In genomic region chr4:23500876-23501275, GRCh38 we compare ENCODE assay signal across 20 cellular contexts.
"Had no signal": no experiment of that assay in that cellular context is flagged by ENCODE, and none has a peak within 500 bp of the region (broad histone marks: within the 10 kb centered on the region; RNA-seq: fewer than 3 reads in every experiment).

No MANE protein-coding gene starts in this region.

- H3K4me1 ChIP-seq: breast epithelium, uterus had no signal

- H3K36me3 ChIP-seq: breast epithelium, ovary, uterus had no signal

- H3K27ac ChIP-seq: breast epithelium, ovary, skin epidermis, uterus had no signal

- H3K9me3 ChIP-seq: ovary, uterus had no signal

- ATAC-seq: activated CD8-positive, alpha-beta memory T cell treated with anti-CD3 and anti-CD28 coated beads, Interleukin-2, amount 10 ng/mL, durations not matched to agents 7 days and 5 days; activated CD8-positive, alpha-beta T cell treated with anti-CD3 and anti-CD28 coated beads, Interleukin-2, amount 10 ng/mL, durations not matched to agents 7 days and 5 days; activated naive CD8-positive, alpha-beta T cell treated with anti-CD3 and anti-CD28 coated beads, Interleukin-2, amount 50 U/mL, for 24 hours; esophagus mucosa; sciatic nerve; stimulated activated effector memory CD8-positive, alpha-beta T cell treated with anti-CD3 and anti-CD28 coated beads, Interleukin-12 subunit alpha, Interleukin-12 subunit beta, amount 100 ng/mL, for 72 hours had no signal

- H3K27me3 ChIP-seq: breast epithelium, ovary, uterus had no signal

- H3K4me3 ChIP-seq: breast epithelium, ovary, skin epidermis, uterus had no signal

- DNase-seq: activated B cell treated with CpG ODN at 0.5 μM for 24 hours; activated CD8-positive, alpha-beta memory T cell treated with anti-CD3 and anti-CD28 coated beads, Interleukin-2, amount 10 ng/mL, durations not matched to agents 7 days and 5 days; activated CD8-positive, alpha-beta T cell treated with anti-CD3 and anti-CD28 coated beads, Interleukin-2, amount 10 ng/mL, durations not matched to agents 7 days and 5 days; activated naive CD8-positive, alpha-beta T cell treated with anti-CD3 and anti-CD28 coated beads, Interleukin-2, amount 50 U/mL, for 24 hours; activated T-cell treated with anti-CD3 and anti-CD28 coated beads, Interleukin-2, amount 50 U/mL, for 48 hours; amygdala; endodermal cell; foreskin melanocyte; glutamatergic neuron; hippocampal formation; left cardiac atrium; naive B cell; ovary; stimulated activated CD4-positive, alpha-beta T cell treated with anti-CD3 and anti-CD28 coated beads, Interleukin-4, amount 100 ng/mL, for 24 hours; uterus had no signal
